Comparison of ENCODE assay signal across 1 cellular context in the genomic region with DNA sequence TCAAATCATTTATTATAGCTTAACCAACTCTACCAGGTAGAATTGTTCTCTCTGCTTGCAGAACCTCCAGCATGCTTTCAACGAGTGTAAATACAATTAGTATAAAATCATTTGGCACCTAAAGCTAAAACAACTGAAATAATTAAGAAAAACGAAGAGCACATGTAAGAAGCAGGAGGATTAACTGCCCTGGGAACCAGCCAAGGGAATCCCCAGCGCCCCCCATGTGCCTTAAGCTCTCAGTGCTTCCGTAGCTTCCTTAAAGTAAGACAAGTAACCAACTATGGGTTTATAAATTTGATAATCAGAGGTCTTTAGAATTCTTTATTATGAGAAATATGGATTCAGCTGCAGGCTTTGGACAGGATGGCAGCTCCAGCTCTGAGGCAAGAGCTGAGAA.
TF ChIP-seq lines count a peak whose summit lies in the region.

No MANE protein-coding gene starts in this region.

TF ChIP-seq in GM23338, 12 proteins besides CTCF, POLR2A, EP300 and RAD21 (continued from another document):
- TF ChIP-seq, protein P1, sequence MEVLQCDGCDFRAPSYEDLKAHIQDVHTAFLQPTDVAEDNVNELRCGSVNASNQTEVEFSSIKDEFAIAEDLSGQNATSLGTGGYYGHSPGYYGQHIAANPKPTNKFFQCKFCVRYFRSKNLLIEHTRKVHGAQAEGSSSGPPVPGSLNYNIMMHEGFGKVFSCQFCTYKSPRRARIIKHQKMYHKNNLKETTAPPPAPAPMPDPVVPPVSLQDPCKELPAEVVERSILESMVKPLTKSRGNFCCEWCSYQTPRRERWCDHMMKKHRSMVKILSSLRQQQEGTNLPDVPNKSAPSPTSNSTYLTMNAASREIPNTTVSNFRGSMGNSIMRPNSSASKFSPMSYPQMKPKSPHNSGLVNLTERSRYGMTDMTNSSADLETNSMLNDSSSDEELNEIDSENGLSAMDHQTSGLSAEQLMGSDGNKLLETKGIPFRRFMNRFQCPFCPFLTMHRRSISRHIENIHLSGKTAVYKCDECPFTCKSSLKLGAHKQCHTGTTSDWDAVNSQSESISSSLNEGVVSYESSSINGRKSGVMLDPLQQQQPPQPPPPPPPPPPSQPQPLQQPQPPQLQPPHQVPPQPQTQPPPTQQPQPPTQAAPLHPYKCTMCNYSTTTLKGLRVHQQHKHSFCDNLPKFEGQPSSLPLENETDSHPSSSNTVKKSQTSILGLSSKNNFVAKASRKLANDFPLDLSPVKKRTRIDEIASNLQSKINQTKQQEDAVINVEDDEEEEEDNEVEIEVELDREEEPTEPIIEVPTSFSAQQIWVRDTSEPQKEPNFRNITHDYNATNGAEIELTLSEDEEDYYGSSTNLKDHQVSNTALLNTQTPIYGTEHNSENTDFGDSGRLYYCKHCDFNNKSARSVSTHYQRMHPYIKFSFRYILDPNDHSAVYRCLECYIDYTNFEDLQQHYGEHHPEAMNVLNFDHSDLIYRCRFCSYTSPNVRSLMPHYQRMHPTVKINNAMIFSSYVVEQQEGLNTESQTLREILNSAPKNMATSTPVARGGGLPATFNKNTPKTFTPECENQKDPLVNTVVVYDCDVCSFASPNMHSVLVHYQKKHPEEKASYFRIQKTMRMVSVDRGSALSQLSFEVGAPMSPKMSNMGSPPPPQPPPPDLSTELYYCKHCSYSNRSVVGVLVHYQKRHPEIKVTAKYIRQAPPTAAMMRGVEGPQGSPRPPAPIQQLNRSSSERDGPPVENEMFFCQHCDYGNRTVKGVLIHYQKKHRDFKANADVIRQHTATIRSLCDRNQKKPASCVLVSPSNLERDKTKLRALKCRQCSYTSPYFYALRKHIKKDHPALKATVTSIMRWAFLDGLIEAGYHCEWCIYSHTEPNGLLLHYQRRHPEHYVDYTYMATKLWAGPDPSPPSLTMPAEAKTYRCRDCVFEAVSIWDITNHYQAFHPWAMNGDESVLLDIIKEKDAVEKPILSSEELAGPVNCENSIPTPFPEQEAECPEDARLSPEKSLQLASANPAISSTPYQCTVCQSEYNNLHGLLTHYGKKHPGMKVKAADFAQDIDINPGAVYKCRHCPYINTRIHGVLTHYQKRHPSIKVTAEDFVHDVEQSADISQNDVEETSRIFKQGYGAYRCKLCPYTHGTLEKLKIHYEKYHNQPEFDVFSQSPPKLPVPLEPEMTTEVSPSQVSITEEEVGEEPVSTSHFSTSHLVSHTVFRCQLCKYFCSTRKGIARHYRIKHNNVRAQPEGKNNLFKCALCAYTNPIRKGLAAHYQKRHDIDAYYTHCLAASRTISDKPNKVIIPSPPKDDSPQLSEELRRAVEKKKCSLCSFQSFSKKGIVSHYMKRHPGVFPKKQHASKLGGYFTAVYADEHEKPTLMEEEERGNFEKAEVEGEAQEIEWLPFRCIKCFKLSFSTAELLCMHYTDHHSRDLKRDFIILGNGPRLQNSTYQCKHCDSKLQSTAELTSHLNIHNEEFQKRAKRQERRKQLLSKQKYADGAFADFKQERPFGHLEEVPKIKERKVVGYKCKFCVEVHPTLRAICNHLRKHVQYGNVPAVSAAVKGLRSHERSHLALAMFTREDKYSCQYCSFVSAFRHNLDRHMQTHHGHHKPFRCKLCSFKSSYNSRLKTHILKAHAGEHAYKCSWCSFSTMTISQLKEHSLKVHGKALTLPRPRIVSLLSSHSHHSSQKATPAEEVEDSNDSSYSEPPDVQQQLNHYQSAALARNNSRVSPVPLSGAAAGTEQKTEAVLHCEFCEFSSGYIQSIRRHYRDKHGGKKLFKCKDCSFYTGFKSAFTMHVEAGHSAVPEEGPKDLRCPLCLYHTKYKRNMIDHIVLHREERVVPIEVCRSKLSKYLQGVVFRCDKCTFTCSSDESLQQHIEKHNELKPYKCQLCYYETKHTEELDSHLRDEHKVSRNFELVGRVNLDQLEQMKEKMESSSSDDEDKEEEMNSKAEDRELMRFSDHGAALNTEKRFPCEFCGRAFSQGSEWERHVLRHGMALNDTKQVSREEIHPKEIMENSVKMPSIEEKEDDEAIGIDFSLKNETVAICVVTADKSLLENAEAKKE (CRISPR knock-in tag; IDR thresholded peaks at IDR 0.05), result no peak
- no peak for TF ChIP-seq REST (IDR thresholded peaks at IDR 0.05; ENCODE audit: unreplicated experiment)
- TF ChIP-seq POLR2AphosphoS5 (IDR thresholded peaks at IDR 0.05; ENCODE audit: low read depth), result no peak
